ENCODE assay signal across 34 cellular contexts in genomic region chr11:22561283-22561682, GRCh38.
"Had no signal": no experiment of that assay in that cellular context is flagged by ENCODE, and none has a peak within 500 bp of the region (broad histone marks: within the 10 kb centered on the region; RNA-seq: fewer than 3 reads in every experiment).

No MANE protein-coding gene starts in this region.

- H3K27me3 ChIP-seq: MG63 had no signal

- H3K4me2 ChIP-seq: KMS-11 had no signal

- H3K4me3 ChIP-seq: MG63 had no signal

- H3K9me3 ChIP-seq: MG63 had no signal

- H3K27ac ChIP-seq: KMS-11 had no signal

- H3K36me3 ChIP-seq: MG63 had no signal

- H3K9ac ChIP-seq: KMS-11 had no signal

- DNase-seq: Karpas-422, Kasumi-1, MG63, MM.1S, MV-4-11, NCI-H1048, NCI-H1092, NCI-H1092 treated with DMSO at 0.1 percent for 48 hours, NCI-H1105, NCI-H1105 treated with DMSO at 0.1 percent for 48 hours, NCI-H1417, NCI-H1417 treated with DMSO at 0.1 percent for 48 hours, NCI-H1436, NCI-H1436 treated with DMSO at 0.1 percent for 48 hours, NCI-H146, NCI-H1694, NCI-H1694 treated with DMSO at 0.1 percent for 48 hours, NCI-H187, NCI-H187 treated with DMSO at 0.1 percent for 48 hours, NCI-H1930, NCI-H2029, NCI-H2029 treated with DMSO at 0.1 percent for 48 hours, NCI-H2081, NCI-H2081 treated with DMSO at 0.1 percent for 48 hours, NCI-H2107, NCI-H2227 treated with DMSO at 0.1 percent for 48 hours, NCI-H226, NCI-H345, NCI-H446, NCI-H446 treated with DMSO at 0.1 percent for 48 hours, NCI-H510A, NCI-H510A treated with DMSO at 0.1 percent for 48 hours, NCI-H524 had no signal
